In genomic region chr19:14006085-14006765, GRCh38 we compare ENCODE assay signal across 8 cellular contexts. TPM values are rescaled to one million over a fixed set of nuclear protein-coding genes. Genes with fewer than 3 reads are reported as not detected.
DNase-seq lines count a peak whose midpoint lies in the region; ATAC-seq, FAIRE-seq and TF ChIP-seq lines count a peak whose summit lies in the region.

Gene RFX1, minus strand, starts transcription at chr19:14006320. Its CDS starts 12,477 bp downstream, at chr19:13993843.

- peak within 1 kb of the TSS; percentile 98 to 100 for H3K9ac ChIP-seq in stomach smooth muscle (ENCODE audit: low read length in 2 of 2)

- peak within 1 kb of the TSS; percentile 70 for H3K4me3 ChIP-seq in NB4 (ENCODE audit: low read depth, low read length)
- H3K4me3 ChIP-seq in stomach smooth muscle (ENCODE audit: low read length in 2 of 2): peak within 1 kb of the TSS; percentile 89 to 94

- FAIRE-seq in G401.6 (lab: Jason Lieb, UNC): peak; percentile 96

- peak; percentile 99 for DNase-seq in NB4 (ENCODE audit: low read depth)
- peak; percentile 100 for DNase-seq in SK-N-DZ (ENCODE audit: low spot score)
- DNase-seq in activated naive CD4-positive, alpha-beta T cell treated with Interleukin-2 at 50 U/mL for 16 hours: peak; percentile 100
- peak; percentile 100 for DNase-seq in foreskin keratinocyte
- DNase-seq in neural crest cell (ENCODE audit: low read depth, low spot score): peak; percentile 99

- H3K36me3 Mint-ChIP-seq in neural crest cell (ENCODE audit: low read depth): no peaks in the 10 kb centered on the region

- TF ChIP-seq CTCF in NB4 (IDR thresholded peaks at IDR 0.05; ENCODE audit: low read depth, low read length) (no peak), foreskin keratinocyte (conservative IDR thresholded peaks at IDR 0.05) (peak; percentile 9), neural crest cell (conservative IDR thresholded peaks at IDR 0.05) (no peak)

- no peaks in the 10 kb centered on the region for H3K4me1 ChIP-seq in foreskin keratinocyte
- peaks cover 25% of the 10 kb centered on the region for H3K4me1 ChIP-seq in stomach smooth muscle (ENCODE audit: control insufficient read depth, insufficient read depth, low read length)

- no peaks in the 10 kb centered on the region for H3K9me3 ChIP-seq in stomach smooth muscle (ENCODE audit: control insufficient read depth in 2 of 2, low read length in 2 of 2)

- H3K27ac ChIP-seq in foreskin keratinocyte (peak within 1 kb of the TSS; percentile 74), stomach smooth muscle (ENCODE audit: low read length) (peak within 1 kb of the TSS; percentile 98)

- peak; percentile 72 for ATAC-seq in HG02571 (IDR thresholded peaks at IDR 0.05; ENCODE audit: unreplicated experiment)
- ATAC-seq in foreskin keratinocyte: peak; percentile 84

- H3K27me3 ChIP-seq in foreskin keratinocyte (no peaks in the 10 kb centered on the region), stomach smooth muscle (ENCODE audit: control insufficient read depth in 1 of 2, insufficient read depth in 2 of 2, low read length in 2 of 2) (no peaks in the 10 kb centered on the region)

- H3K36me3 ChIP-seq in stomach smooth muscle (ENCODE audit: control insufficient read depth in 2 of 2, insufficient read depth in 2 of 2, low read length in 2 of 2): no peaks in the 10 kb centered on the region

- H3K9me3 Mint-ChIP-seq in neural crest cell: no peaks in the 10 kb centered on the region

- H3K4me1 Mint-ChIP-seq in neural crest cell: peaks cover 17% of the 10 kb centered on the region

- no peaks in the 10 kb centered on the region for H3K27me3 Mint-ChIP-seq in neural crest cell (ENCODE audit: low read depth)

- peak within 1 kb of the TSS; percentile 96 for H3K4me3 Mint-ChIP-seq in neural crest cell

- no peak for TF ChIP-seq POLR2A in NB4 (IDR thresholded peaks at IDR 0.05; ENCODE audit: extremely low read depth, insufficient read length)

- peak within 1 kb of the TSS; percentile 99 for H3K27ac Mint-ChIP-seq in neural crest cell (ENCODE audit: unreplicated experiment)

RNA-seq across cellular contexts. Expression of gene RFX1, which starts in this region (rescaled TPM):
- 1.2 and 1.7 TPM in 2 replicates for polyA plus RNA-seq in SK-N-DZ (2014; cell fraction: cytosol; rRNA removed)
- 2.5 and 5.6 TPM in 2 replicates for polyA plus RNA-seq in SK-N-DZ (2014; cell fraction: nucleus; rRNA removed)
- 4.2 and 4.6 TPM in 2 replicates for total RNA-seq in foreskin keratinocyte
- 3.2 and 3.7 TPM in 2 replicates for polyA plus RNA-seq in foreskin keratinocyte
- total RNA-seq in neural crest cell: 17.6 and 19.9 TPM in 2 replicates

Comparison
In these comparisons a context has a peak if more than half of its experiments do, and no peak if none do; other contexts are left out.
1. Peak in every context shown above with its lines: DNase-seq, ATAC-seq, H3K4me3 ChIP-seq and H3K27ac ChIP-seq.